In genomic region chr10:34479520-34480179, GRCh38 we compare ENCODE assay signal across 1 cellular context.
TF ChIP-seq lines count a peak whose summit lies in the region.

No MANE protein-coding gene starts in this region.

TF ChIP-seq in HepG2, 621 proteins besides CTCF, POLR2A, EP300 and RAD21 (continued from another document and continues in another):
- no peak for TF ChIP-seq ZBTB40 (IDR thresholded peaks at IDR 0.05)
- TF ChIP-seq ZBTB40 (CRISPR knock-in tag; IDR thresholded peaks at IDR 0.05): no peak
- TF ChIP-seq SMARCC2 (IDR thresholded peaks at IDR 0.05): no peak
- TF ChIP-seq SP5 (CRISPR knock-in tag; IDR thresholded peaks at IDR 0.05; ENCODE audit: borderline replicate concordance, low read depth): peak; percentile 78
- TF ChIP-seq ZFP37 (CRISPR knock-in tag; IDR thresholded peaks at IDR 0.05; ENCODE audit: borderline replicate concordance): no peak
- no peak for TF ChIP-seq GLMP (CRISPR knock-in tag; IDR thresholded peaks at IDR 0.05; ENCODE audit: borderline replicate concordance)
- no peak for TF ChIP-seq ZNF574 (CRISPR knock-in tag; IDR thresholded peaks at IDR 0.05)
- TF ChIP-seq ZNF652 (CRISPR knock-in tag; IDR thresholded peaks at IDR 0.05; ENCODE audit: borderline replicate concordance, low read depth): peak; percentile 43; the same call in 1 of the 2 replicates
- no peak for TF ChIP-seq IKZF4 (CRISPR knock-in tag; IDR thresholded peaks at IDR 0.05; ENCODE audit: borderline replicate concordance, low read depth, not compliant biosample characterization)
- TF ChIP-seq MAFK (conservative IDR thresholded peaks at IDR 0.05 in 1 of 2, IDR thresholded peaks at IDR 0.05 in 1 of 2; ENCODE audit: low read length in 2 of 2): no peak
- TF ChIP-seq ZNF281 (CRISPR knock-in tag; IDR thresholded peaks at IDR 0.05; ENCODE audit: borderline replicate concordance): peak; percentile 15; the same call in 1 of the 2 replicates
- no peak for TF ChIP-seq SRSF4 (IDR thresholded peaks at IDR 0.05; ENCODE audit: low read depth, low read length, poor library complexity, severe bottlenecking)
- TF ChIP-seq ZNF510 (CRISPR knock-in tag; IDR thresholded peaks at IDR 0.05; ENCODE audit: low read depth): no peak
- no peak for TF ChIP-seq HOMEZ (CRISPR knock-in tag; IDR thresholded peaks at IDR 0.05; ENCODE audit: low read depth)
- no peak for TF ChIP-seq ZNF234 (CRISPR knock-in tag; conservative IDR thresholded peaks at IDR 0.05)
- TF ChIP-seq ZNF335 (CRISPR knock-in tag; IDR thresholded peaks at IDR 0.05): no peak
- no peak for TF ChIP-seq THAP7 (CRISPR knock-in tag; IDR thresholded peaks at IDR 0.05)
- TF ChIP-seq HDAC2 (CRISPR knock-in tag; IDR thresholded peaks at IDR 0.05): peak; percentile 27; the same call in 1 of the 2 replicates
- no peak for TF ChIP-seq E2F2 (CRISPR knock-in tag; IDR thresholded peaks at IDR 0.05; ENCODE audit: borderline replicate concordance)
- no peak for TF ChIP-seq ADNP (CRISPR knock-in tag; IDR thresholded peaks at IDR 0.05)
- TF ChIP-seq TBX3 (IDR thresholded peaks at IDR 0.05; ENCODE audit: borderline replicate concordance): no peak
- no peak for TF ChIP-seq REXO4 (CRISPR knock-in tag; IDR thresholded peaks at IDR 0.05; ENCODE audit: borderline replicate concordance)
- TF ChIP-seq ZNF816 (CRISPR knock-in tag; IDR thresholded peaks at IDR 0.05; ENCODE audit: borderline replicate concordance): no peak
- TF ChIP-seq ZBTB34 (CRISPR knock-in tag; IDR thresholded peaks at IDR 0.05): no peak
- no peak for TF ChIP-seq ZNF10 (CRISPR knock-in tag; IDR thresholded peaks at IDR 0.05; ENCODE audit: borderline replicate concordance, low read depth)
- TF ChIP-seq SOX13 (IDR thresholded peaks at IDR 0.05): no peak
- TF ChIP-seq SOX13 (CRISPR knock-in tag; conservative IDR thresholded peaks at IDR 0.05 in 1 of 2, IDR thresholded peaks at IDR 0.05 in 1 of 2): peak in 1 of 2 experiments; percentile 16; a peak in 1 of 4 replicates
- no peak for TF ChIP-seq ZNF451 (CRISPR knock-in tag; IDR thresholded peaks at IDR 0.05)
- TF ChIP-seq MAFF (IDR thresholded peaks at IDR 0.05; ENCODE audit: low read depth, low read length): no peak
- no peak for TF ChIP-seq ZNF878 (CRISPR knock-in tag; IDR thresholded peaks at IDR 0.05)
- TF ChIP-seq ZNF30 (CRISPR knock-in tag; IDR thresholded peaks at IDR 0.05): no peak
- TF ChIP-seq SOX5 (CRISPR knock-in tag; IDR thresholded peaks at IDR 0.05; ENCODE audit: borderline replicate concordance): 0 out of 2 replicates have a peak, but pooled peaks have one; percentile 12
- TF ChIP-seq AGO2 (optimal IDR thresholded peaks at IDR 0.05; ENCODE audit: low read depth, low read length): no peak
- TF ChIP-seq HES4 (CRISPR knock-in tag; IDR thresholded peaks at IDR 0.05; ENCODE audit: borderline replicate concordance): no peak
- TF ChIP-seq ARNTL (CRISPR knock-in tag; IDR thresholded peaks at IDR 0.05): no peak
- no peak for TF ChIP-seq GATAD1 (CRISPR knock-in tag; IDR thresholded peaks at IDR 0.05)
